Comparison of ENCODE assay signal across 34 cellular contexts in genomic region chr7:92221766-92222165, GRCh38. TPM values are rescaled to one million over a fixed set of nuclear protein-coding genes. Genes with fewer than 3 reads are reported as not detected.
"Had no signal": no experiment of that assay in that cellular context is flagged by ENCODE, and none has a peak within 500 bp of the region (broad histone marks: within the 10 kb centered on the region; RNA-seq: fewer than 3 reads in every experiment).

No MANE protein-coding gene starts in this region.

- H3K4me1 ChIP-seq: Peyer's patch had no signal

- H3K27me3 Mint-ChIP-seq: activated CD4-positive, alpha-beta T cell treated with anti-CD3 and anti-CD28 coated beads, Interleukin-2, amount 10 ng/mL, durations not matched to agents 24 days and 14 days; activated CD8-positive, alpha-beta memory T cell treated with anti-CD3 and anti-CD28 coated beads, Interleukin-2, amount 10 ng/mL, durations not matched to agents 7 days and 5 days; activated naive CD4-positive, alpha-beta T cell treated with anti-CD3 and anti-CD28 coated beads, Interleukin-2, amount 10 ng/mL, durations not matched to agents 7 days and 5 days; activated naive CD8-positive, alpha-beta T cell; central memory CD8-positive, alpha-beta T cell had no signal

- H3K4me3 Mint-ChIP-seq: activated CD4-positive, alpha-beta T cell treated with anti-CD3 and anti-CD28 coated beads, Interleukin-2, amount 10 ng/mL, durations not matched to agents 24 days and 14 days; activated CD8-positive, alpha-beta memory T cell treated with anti-CD3 and anti-CD28 coated beads, Interleukin-2, amount 10 ng/mL, durations not matched to agents 7 days and 5 days; activated naive CD4-positive, alpha-beta T cell treated with anti-CD3 and anti-CD28 coated beads, Interleukin-2, amount 10 ng/mL, durations not matched to agents 7 days and 5 days; activated naive CD8-positive, alpha-beta T cell; central memory CD8-positive, alpha-beta T cell had no signal

- H3K4me3 ChIP-seq: cardiac muscle cell, Peyer's patch had no signal

- H3K4me1 Mint-ChIP-seq: activated CD4-positive, alpha-beta T cell treated with anti-CD3 and anti-CD28 coated beads, Interleukin-2, amount 10 ng/mL, durations not matched to agents 24 days and 14 days; activated CD8-positive, alpha-beta memory T cell treated with anti-CD3 and anti-CD28 coated beads, Interleukin-2, amount 10 ng/mL, durations not matched to agents 7 days and 5 days; activated naive CD4-positive, alpha-beta T cell treated with anti-CD3 and anti-CD28 coated beads, Interleukin-2, amount 10 ng/mL, durations not matched to agents 7 days and 5 days; central memory CD8-positive, alpha-beta T cell had no signal

- H3K9me3 ChIP-seq: Peyer's patch had no signal

- DNase-seq: activated CD4-positive, alpha-beta T cell treated with anti-CD3 and anti-CD28 coated beads for 1 hour; activated CD4-positive, alpha-beta T cell treated with anti-CD3 and anti-CD28 coated beads, Interleukin-2, amount 10 ng/mL, durations not matched to agents 24 days and 14 days; activated CD4-positive, alpha-beta T cell treated with anti-CD3 and anti-CD28 coated beads, Interleukin-2, amount 50 U/mL, for 48 hours; activated CD4-positive, CD25-positive, alpha-beta regulatory T cell; activated CD8-positive, alpha-beta memory T cell treated with anti-CD3 and anti-CD28 coated beads for 24 hours; activated CD8-positive, alpha-beta memory T cell treated with anti-CD3 and anti-CD28 coated beads, Interleukin-2, amount 10 ng/mL, durations not matched to agents 7 days and 5 days; activated CD8-positive, alpha-beta memory T cell treated with anti-CD3 and anti-CD28 coated beads, Interleukin-2, amount 50 U/mL, for 48 hours; activated effector memory CD4-positive, alpha-beta T cell treated with Interleukin-2 at 50 U/mL for 16 hours; activated naive CD4-positive, alpha-beta T cell treated with anti-CD3 and anti-CD28 coated beads, Interleukin-2, amount 10 ng/mL, durations not matched to agents 7 days and 5 days; activated T-cell treated with anti-CD3 and anti-CD28 coated beads, Interleukin-2, amount 50 U/mL, for 48 hours; amniotic stem cell; aorta; brain microvascular endothelial cell; MM.1S; MV-4-11; NCI-H1092; NCI-H1436 treated with DMSO at 0.1 percent for 48 hours; NCI-H1694 treated with DMSO at 0.1 percent for 48 hours; NCI-H2029; NCI-H345; NCI-H524 treated with DMSO at 0.1 percent for 48 hours; Peyer's patch; RPMI8226; SHP77 treated with DMSO at 0.1 percent for 48 hours; SW 1271; T-helper 1 cell; T-helper 2 cell; T-helper 9 cell; WERI-Rb-1 had no signal

- H3K9ac ChIP-seq: KMS-11 had no signal

- H3K27ac Mint-ChIP-seq: activated CD4-positive, alpha-beta T cell treated with anti-CD3 and anti-CD28 coated beads, Interleukin-2, amount 10 ng/mL, durations not matched to agents 24 days and 14 days; activated CD8-positive, alpha-beta memory T cell treated with anti-CD3 and anti-CD28 coated beads, Interleukin-2, amount 10 ng/mL, durations not matched to agents 7 days and 5 days; activated naive CD4-positive, alpha-beta T cell treated with anti-CD3 and anti-CD28 coated beads, Interleukin-2, amount 10 ng/mL, durations not matched to agents 7 days and 5 days; activated naive CD8-positive, alpha-beta T cell had no signal

- H3K27ac ChIP-seq: brain microvascular endothelial cell, cardiac muscle cell, KMS-11, Peyer's patch, WERI-Rb-1 had no signal

- ATAC-seq: activated CD8-positive, alpha-beta memory T cell treated with anti-CD3 and anti-CD28 coated beads, Interleukin-2, amount 10 ng/mL, durations not matched to agents 7 days and 5 days had no signal

- H3K9me3 Mint-ChIP-seq: activated CD4-positive, alpha-beta T cell treated with anti-CD3 and anti-CD28 coated beads, Interleukin-2, amount 10 ng/mL, durations not matched to agents 24 days and 14 days; activated naive CD4-positive, alpha-beta T cell treated with anti-CD3 and anti-CD28 coated beads, Interleukin-2, amount 10 ng/mL, durations not matched to agents 7 days and 5 days; central memory CD8-positive, alpha-beta T cell had no signal

- H3K4me2 ChIP-seq: KMS-11 had no signal

- H3K27me3 ChIP-seq: brain microvascular endothelial cell, cardiac muscle cell, Peyer's patch had no signal

RNA-seq across cellular contexts. Expression of gene LRRD1, which starts 42.8 kb away (rescaled TPM):
- total RNA-seq: activated CD4-positive, alpha-beta T cell treated with anti-CD3 and anti-CD28 coated beads, Interleukin-2, amount 10 ng/mL, durations not matched to agents 24 days and 14 days; activated CD8-positive, alpha-beta memory T cell treated with anti-CD3 and anti-CD28 coated beads, Interleukin-2, amount 10 ng/mL, durations not matched to agents 7 days and 5 days; NCI-H460 had no signal
- polyA plus RNA-seq: aorta, cardiac muscle cell had no signal
